ENCODE assay signal across 12 cellular contexts in the genomic region with DNA sequence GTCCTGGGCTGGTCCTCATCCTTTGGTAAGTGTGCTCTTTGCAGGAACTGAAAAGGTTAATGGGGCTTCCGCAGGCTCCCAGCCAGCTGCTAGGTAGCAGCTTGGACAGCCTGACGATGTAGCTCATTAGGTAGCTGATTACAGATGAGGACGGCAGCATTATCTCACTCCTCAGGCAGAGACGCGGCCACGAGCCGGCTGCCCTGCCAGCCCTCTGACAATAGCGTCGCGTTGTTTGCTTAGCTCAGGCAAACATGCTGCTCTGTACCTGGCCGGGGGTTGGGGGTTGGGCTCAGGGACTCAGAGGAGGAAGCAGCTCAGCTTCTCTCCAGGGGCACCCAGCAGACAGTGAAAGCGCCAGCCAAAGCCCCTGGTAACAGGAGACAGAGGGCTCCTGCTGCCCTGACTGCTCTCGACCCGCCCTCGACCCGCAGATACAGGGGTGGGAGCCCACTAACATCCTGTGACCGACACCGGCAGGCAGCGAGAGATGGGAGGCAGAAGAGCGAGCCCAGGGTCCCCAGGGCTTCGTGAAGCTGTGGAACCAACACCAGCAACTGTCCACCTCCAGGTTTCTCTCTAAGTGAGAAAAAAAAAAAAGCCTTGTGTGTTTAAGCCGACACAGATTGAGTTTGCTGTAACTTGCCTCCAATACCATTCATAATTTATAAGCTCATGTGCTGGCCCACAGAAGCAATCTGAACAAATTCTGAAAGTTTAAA. TPM values are rescaled to one million over a fixed set of nuclear protein-coding genes. Genes with fewer than 3 reads are reported as not detected.
DNase-seq lines count a peak whose midpoint lies in the region; ATAC-seq, FAIRE-seq and TF ChIP-seq lines count a peak whose summit lies in the region.
"Had no signal": no experiment of that assay in that cellular context is flagged by ENCODE, and none has a peak within 500 bp of the region (broad histone marks: within the 10 kb centered on the region; RNA-seq: fewer than 3 reads in every experiment).

No MANE protein-coding gene starts in this region.

- H3K14ac ChIP-seq in IMR-90 (replicated peaks; ENCODE audit: low read depth, low read length) = no peak overlapping the region
- no peak overlapping the region for H3K14ac ChIP-seq in H1 (ENCODE audit: insufficient read length)

- H3K9me1 ChIP-seq in IMR-90 (ENCODE audit: insufficient read depth, low read length) = no peaks in the 10 kb centered on the region

- H3K4me2 ChIP-seq in IMR-90 (ENCODE audit: low read depth, low read length) = no peak overlapping the region
- H3K4me2 ChIP-seq in H1 (ENCODE audit: insufficient read depth in 1 of 2, low read depth in 2 of 2, low read length in 2 of 2) = peak overlapping the region; percentile 25 to 54; a peak in 2 of 4 replicates

- no peaks in the 10 kb centered on the region for H3K23me2 ChIP-seq in H1 (ENCODE audit: low read depth, low read length)

- H2BK5ac ChIP-seq in IMR-90 (ENCODE audit: low read depth, low read length, poor library complexity, severe bottlenecking) (no peak overlapping the region), H1 (ENCODE audit: low read depth, low read length) (peak overlapping the region; percentile 11; the same call in 1 of the 2 replicates)

- H3K27me3 ChIP-seq in IMR-90 (ENCODE audit: control insufficient read depth, insufficient read depth, low read length) = peaks cover 54% of the 10 kb centered on the region
- peaks cover 0 to 18% (median 14%) of the 10 kb centered on the region in 4 experiments; a peak in 6 of 7 replicates for H3K27me3 ChIP-seq in H1 (replicated peaks in 1 of 4; ENCODE audit: control insufficient read depth in 3 of 4, extremely low read depth in 1 of 4, insufficient read depth in 3 of 4, low read length in 3 of 4)

- H3K9me3 Mint-ChIP-seq in activated CD8-positive, alpha-beta memory T cell treated with anti-CD3 and anti-CD28 coated beads, Interleukin-2, amount 10 ng/mL, durations not matched to agents 7 days and 5 days (ENCODE audit: low read depth) = no peaks in the 10 kb centered on the region
- H3K9me3 Mint-ChIP-seq: dendritic cell treated with granulocyte-macrophage colony-stimulating factor and Interleukin-4, amounts not matched to agents 40 ng/mL and 50 ng/mL, for 4 days had no signal

- intact Hi-C loops in IMR-90 (cut with micrococcal nuclease) = no loop called here

- H4K5ac ChIP-seq in IMR-90 (ENCODE audit: low read depth, low read length) (no peak overlapping the region), H1 (ENCODE audit: insufficient read length, low read depth, low read length) (no peak overlapping the region)

- no peak overlapping the region for H4K91ac ChIP-seq in IMR-90 (ENCODE audit: insufficient read depth, low read depth, low read length)
- H4K91ac ChIP-seq in H1 (replicated peaks; ENCODE audit: insufficient read length, low read length) = no peak overlapping the region

- in situ Hi-C loops in IMR-90 (cut with MboI; ENCODE audit: low sequenced_read_pairs) = no loop called here

- H3K56ac ChIP-seq in IMR-90 (ENCODE audit: extremely low read depth, insufficient read depth, low read length) = no peak overlapping the region
- no peak overlapping the region for H3K56ac ChIP-seq in H1 (replicated peaks; ENCODE audit: insufficient read length, low read depth, low read length)

- BruUV-seq in IMR-90 (replicated peaks; lab: Mats Ljungman, UMichigan) = no TSS peak

- H3K36me3 ChIP-seq in IMR-90 (ENCODE audit: control insufficient read depth, insufficient read depth, low read length) (no peaks in the 10 kb centered on the region), H1 (ENCODE audit: control insufficient read depth in 2 of 4, insufficient read depth in 4 of 4, low read length in 3 of 4) (no peaks in the 10 kb centered on the region; a peak in 1 of 8 replicates)

- no peak overlapping the region for H2BK20ac ChIP-seq in IMR-90 (ENCODE audit: low read depth, low read length)
- peak overlapping the region; percentile 17; the same call in 1 of the 2 replicates for H2BK20ac ChIP-seq in H1 (ENCODE audit: low read length)

- H3K27ac ChIP-seq in IMR-90 (ENCODE audit: insufficient read depth, low read length) (no peak overlapping the region), H1 (ENCODE audit: low read depth, low read length) (no peak overlapping the region)

- H3K27me3 Mint-ChIP-seq in activated CD8-positive, alpha-beta memory T cell treated with anti-CD3 and anti-CD28 coated beads, Interleukin-2, amount 10 ng/mL, durations not matched to agents 7 days and 5 days = peaks cover 49% of the 10 kb centered on the region

- H3K4ac ChIP-seq in IMR-90 (ENCODE audit: low read depth, low read length) = no peak overlapping the region
- no peak overlapping the region for H3K4ac ChIP-seq in H1 (replicated peaks; ENCODE audit: insufficient read length, low read depth, low read length)

- no peaks in the 10 kb centered on the region for H3K79me2 ChIP-seq in H1 (ENCODE audit: control insufficient read depth in 1 of 2, insufficient read depth in 2 of 2, low read length in 2 of 2)

- no peak overlapping the region for H3K27ac Mint-ChIP-seq in activated CD8-positive, alpha-beta memory T cell treated with anti-CD3 and anti-CD28 coated beads, Interleukin-2, amount 10 ng/mL, durations not matched to agents 7 days and 5 days
- H3K27ac Mint-ChIP-seq: dendritic cell treated with granulocyte-macrophage colony-stimulating factor and Interleukin-4, amounts not matched to agents 40 ng/mL and 50 ng/mL, for 4 days had no signal

- no peak overlapping the region for H3K23ac ChIP-seq in IMR-90 (ENCODE audit: low read depth, low read length)
- no peak overlapping the region for H3K23ac ChIP-seq in H1 (ENCODE audit: insufficient read length)

- no peak for FAIRE-seq in H1 (lab: Jason Lieb, UNC)

- H2BK12ac ChIP-seq in H1 (ENCODE audit: low read depth, low read length) = peak overlapping the region; percentile 76; the same call in 1 of the 2 replicates

- TF ChIP-seq EP300 in H1 (IDR thresholded peaks at IDR 0.05; ENCODE audit: borderline replicate concordance in 1 of 2, low read depth in 2 of 2, low read length in 2 of 2) = no peak

- no peak overlapping the region for H3K9ac ChIP-seq in IMR-90 (ENCODE audit: low read depth, low read length)
- H3K9ac ChIP-seq in H1 (replicated peaks in 1 of 4; ENCODE audit: extremely low read depth in 1 of 4, low read depth in 3 of 4, low read length in 3 of 4) = no peak overlapping the region; a peak in 1 of 7 replicates

- H2BK15ac ChIP-seq in IMR-90 (ENCODE audit: low read depth, low read length) = no peak overlapping the region
- H2BK15ac ChIP-seq in H1 (ENCODE audit: low read length) = peak overlapping the region; percentile 31; the same call in 1 of the 2 replicates

- no peak overlapping the region for H3K4me3 Mint-ChIP-seq in activated CD8-positive, alpha-beta memory T cell treated with anti-CD3 and anti-CD28 coated beads, Interleukin-2, amount 10 ng/mL, durations not matched to agents 7 days and 5 days
- H3K4me3 Mint-ChIP-seq: dendritic cell treated with granulocyte-macrophage colony-stimulating factor and Interleukin-4, amounts not matched to agents 40 ng/mL and 50 ng/mL, for 4 days had no signal

- TF ChIP-seq CTCF in IMR-90 (conservative IDR thresholded peaks at IDR 0.05; ENCODE audit: low read depth, low read length) (no peak), H1 (IDR thresholded peaks at IDR 0.05; ENCODE audit: control extremely low read depth in 1 of 3, insufficient read depth in 1 of 3, low read depth in 1 of 3, low read length in 3 of 3) (no peak)

- H4K20me1 ChIP-seq in IMR-90 (ENCODE audit: insufficient read depth, low read length) = no peaks in the 10 kb centered on the region
- no peaks in the 10 kb centered on the region for H4K20me1 ChIP-seq in H1 (replicated peaks in 1 of 2; ENCODE audit: control insufficient read depth in 1 of 2, insufficient read depth in 2 of 2, low read length in 2 of 2)

- no peak for DNase-seq in IMR-90
- peak; percentile 97 for DNase-seq in NCI-H2171 treated with DMSO at 0.1 percent for 48 hours (lab: John Stamatoyannopoulos, UW)
- peak; percentile 25 to 73 for DNase-seq in H1 (ENCODE audit: low read depth in 1 of 2, low spot score in 2 of 2)
- peak; percentile 78 for DNase-seq in retina
- DNase-seq in activated gamma-delta T cell (lab: John Stamatoyannopoulos, UW) = no peak
- no peak for DNase-seq in KG1 (lab: John Stamatoyannopoulos, UW)
- DNase-seq in activated CD8-positive, alpha-beta memory T cell treated with anti-CD3 and anti-CD28 coated beads, Interleukin-2, amount 10 ng/mL, durations not matched to agents 7 days and 5 days = no peak
- DNase-seq: T-helper 9 cell had no signal

- no peaks in the 10 kb centered on the region for H3K4me1 Mint-ChIP-seq in activated CD8-positive, alpha-beta memory T cell treated with anti-CD3 and anti-CD28 coated beads, Interleukin-2, amount 10 ng/mL, durations not matched to agents 7 days and 5 days

- no peak for TF ChIP-seq POLR2A in IMR-90 (IDR thresholded peaks at IDR 0.05; ENCODE audit: low read depth, low read length)
- TF ChIP-seq POLR2A in H1 (IDR thresholded peaks at IDR 0.05; ENCODE audit: control extremely low read depth in 1 of 2, low read depth in 2 of 2, low read length in 2 of 2) = peak in 1 of 2 experiments; percentile 43; a peak in 1 of 3 replicates

- no peak overlapping the region for H3K4me3 ChIP-seq in IMR-90 (ENCODE audit: insufficient read depth, low read depth, low read length)
- H3K4me3 ChIP-seq in H1 (ENCODE audit: extremely low read depth in 1 of 4, insufficient read depth in 2 of 4, low read depth in 3 of 4, low read length in 4 of 4) = peak overlapping the region in 2 of 4 experiments; percentile 10 to 18; a peak in 3 of 8 replicates

- dilution Hi-C loops in IMR-90 (cut with HindIII; ENCODE audit: low sequenced_read_pairs, unreplicated experiment) = no loop called here

- H3K4me1 ChIP-seq in IMR-90 (ENCODE audit: control insufficient read depth, insufficient read depth, low read length) = peaks cover 10% of the 10 kb centered on the region; the same call in 1 of the 2 replicates
- H3K4me1 ChIP-seq in H1 (replicated peaks in 1 of 4; ENCODE audit: control insufficient read depth in 3 of 4, insufficient read depth in 4 of 4, low read length in 3 of 4) = peaks cover 2 to 23% (median 12%) of the 10 kb centered on the region in 4 experiments

- H4K8ac ChIP-seq in IMR-90 (ENCODE audit: low read depth in 2 of 2, low read length in 2 of 2) (no peak overlapping the region), H1 (ENCODE audit: extremely low read depth, insufficient read depth, low read length) (no peak overlapping the region; the same call in 1 of the 2 replicates)

- H2BK120ac ChIP-seq in IMR-90 (ENCODE audit: low read depth, low read length) (no peak overlapping the region), H1 (replicated peaks; ENCODE audit: low read depth, low read length) (no peak overlapping the region)

- no peak overlapping the region for H3K18ac ChIP-seq in IMR-90 (ENCODE audit: low read depth, low read length)
- peak overlapping the region; percentile 51 for H3K18ac ChIP-seq in H1 (ENCODE audit: extremely low read depth, low read length)

- ATAC-seq in IMR-90 (ENCODE audit: low read depth) (no peak), GM21526 (IDR thresholded peaks at IDR 0.05; ENCODE audit: low FRiP score, unreplicated experiment) (no peak)
- no peak for ATAC-seq in activated CD8-positive, alpha-beta memory T cell treated with anti-CD3 and anti-CD28 coated beads, Interleukin-2, amount 10 ng/mL, durations not matched to agents 7 days and 5 days

- 54% methylated on average over 10 of the region's 22 CpGs; no CpG with 5 or more reads in 1 of the 2 experiments for WGBS in IMR-90 (ENCODE audit: extremely low coverage in 2 of 2, insufficient read length in 1 of 2), 2 experiments
- 27% methylated on average over 22 of the region's 22 CpGs; no CpG with 5 or more reads in 1 of the 2 experiments for WGBS in H1 (ENCODE audit: extremely low coverage in 1 of 2, insufficient coverage in 1 of 2, insufficient read length in 1 of 2, insufficient replicate concordance in 2 of 2, low coverage in 1 of 2, low lambda C conversion rate in 2 of 2, missing lambda C conversion rate in 1 of 2), 2 experiments

- H2AK9ac ChIP-seq in IMR-90 (replicated peaks; ENCODE audit: low read depth, low read length, poor library complexity) = no peak overlapping the region

- no peaks in the 10 kb centered on the region for H3K79me1 ChIP-seq in IMR-90 (ENCODE audit: low read depth in 1 of 2, low read length in 2 of 2)
- H3K79me1 ChIP-seq in H1 (ENCODE audit: low read depth, low read length) = no peaks in the 10 kb centered on the region

- H3K9me3 ChIP-seq in IMR-90 (ENCODE audit: control insufficient read depth, insufficient read depth, low read length) (peaks cover 5% of the 10 kb centered on the region), H1 (ENCODE audit: insufficient read depth in 2 of 2, low read depth in 1 of 2, low read length in 1 of 2) (no peaks in the 10 kb centered on the region)

- POLR2A ChIA-PET in IMR-90 (lab: Charles Lee; ENCODE audit: unreplicated experiment) (no interaction called here), H1 (lab: Charles Lee; ENCODE audit: partially characterized antibody) (interaction anchor here (0.5 to 2.0 kb wide), 4 partner anchors 10 to 472 kb away, joined by 3 to 4 read pairs (median 3); no protein-coding TSS in a partner anchor)

- no peaks in the 10 kb centered on the region for H3K36me3 Mint-ChIP-seq in activated CD8-positive, alpha-beta memory T cell treated with anti-CD3 and anti-CD28 coated beads, Interleukin-2, amount 10 ng/mL, durations not matched to agents 7 days and 5 days

- H2AFZ ChIP-seq in IMR-90 (replicated peaks; ENCODE audit: low read length, poor library complexity) (peak overlapping the region; percentile 13), H1 (ENCODE audit: low read length) (peak overlapping the region; percentile 76)

- TF ChIP-seq RAD21 in IMR-90 (IDR thresholded peaks at IDR 0.05; ENCODE audit: low read length) (no peak), H1 (IDR thresholded peaks at IDR 0.05 in 1 of 2, conservative IDR thresholded peaks at IDR 0.05 in 1 of 2; ENCODE audit: low read depth in 2 of 2, low read length in 2 of 2) (no peak; a peak in 1 of 4 replicates)

- CTCF ChIA-PET in IMR-90 (lab: Yijun Ruan, JAX) = interaction anchor here (1.6 kb wide), 1 partner anchor 10 kb away, joined by 4 read pairs; no protein-coding TSS in a partner anchor
- CTCF ChIA-PET in H1 (lab: Charles Lee; ENCODE audit: partially characterized antibody) = interaction anchor here (0.9 to 8.3 kb wide), 13 partner anchors 9 to 256 kb away, joined by 3 to 60 read pairs (median 4); no protein-coding TSS in a partner anchor
- CTCF ChIA-PET in activated CD8-positive, alpha-beta memory T cell treated with anti-CD3 and anti-CD28 coated beads, Interleukin-2, amount 10 ng/mL, durations not matched to agents 7 days and 5 days (lab: Charles Lee) = interaction anchor here (2.2 to 4.0 kb wide), 2 partner anchors 10 to 20 kb away, joined by 6 to 14 read pairs; no protein-coding TSS in a partner anchor

- H2AK5ac ChIP-seq in IMR-90 (ENCODE audit: low read depth, low read length) (no peak overlapping the region), H1 (ENCODE audit: low read depth, low read length) (no peak overlapping the region)

RNA-seq across cellular contexts. Expression of gene DLK1, which starts 53.4 kb away (rescaled TPM):
- under 0.01 TPM in 1 of 2 replicates, not detected in the other for total RNA-seq in IMR-90 (2012; rRNA removed)
- polyA plus RNA-seq in IMR-90 (2012; rRNA removed) = 0.07 TPM in 1 of 2 replicates, not detected in the other
- polyA plus RNA-seq in IMR-90 (2012; cell fraction: cytosol; rRNA removed) = 0.03 and 0.28 TPM in 2 replicates
- 0.09 TPM in 1 of 2 replicates, not detected in the other for polyA plus RNA-seq in IMR-90 (2012; cell fraction: nucleus; rRNA removed; ENCODE audit: low replicate concordance)
- total RNA-seq in H1 (2021; fragmentation: NEBNext Ultra II Directional; extraction: Animal tissue kit (Norgen Biotek cat#: 25700)) = 0.42 and 1.3 TPM in 2 replicates
- 2.4 and 7.1 TPM in 2 replicates for polyA plus RNA-seq in H1 (2011; rRNA removed)
- 2.2 TPM for polyA plus RNA-seq in H1 (2011; cell fraction: cytosol; rRNA removed)
- 5.4 TPM for polyA plus RNA-seq in H1 (2011; cell fraction: nucleus; rRNA removed)
- polyA plus RNA-seq in H1 (2012, experiment 1 of 2) = 2.2 to 3.6 TPM (median 3.3 TPM) in 4 replicates
- polyA plus RNA-seq in H1 (2012, experiment 2 of 2) = 3.7 TPM
- 0.93 TPM for polyA plus RNA-seq in H1 (2013, experiment 1 of 2)
- polyA plus RNA-seq in H1 (2013, experiment 2 of 2) = 0.98 TPM
- 0.51 and 1.1 TPM in 2 replicates for polyA minus RNA-seq in H1 (2011; rRNA and poly(A)+ RNA removed)
- polyA minus RNA-seq in H1 (2011; cell fraction: cytosol; rRNA and poly(A)+ RNA removed) = 2.1 TPM
- polyA minus RNA-seq in H1 (2011; cell fraction: nucleus; rRNA and poly(A)+ RNA removed) = 0.80 TPM
- not detected for total RNA-seq in activated CD8-positive, alpha-beta memory T cell treated with anti-CD3 and anti-CD28 coated beads, Interleukin-2, amount 10 ng/mL, durations not matched to agents 7 days and 5 days
- total RNA-seq: M059J, renal cortical epithelial cell had no signal

Comparison
In these comparisons a context has a peak if more than half of its experiments do, and no peak if none do; other contexts are left out.
1. DNase-seq: peak in NCI-H2171 treated with DMSO at 0.1 percent for 48 hours (single experiment), H1 (2 of 2) and retina (single experiment); none in IMR-90 (single experiment), activated gamma-delta T cell (single experiment), KG1 (single experiment) and activated CD8-positive, alpha-beta memory T cell treated with anti-CD3 and anti-CD28 coated beads, Interleukin-2, amount 10 ng/mL, durations not matched to agents 7 days and 5 days (single experiment).